ENCODE assay signal across 17 cellular contexts in genomic region chr12:6463858-6464257, GRCh38. TPM values are rescaled to one million over a fixed set of nuclear protein-coding genes. Genes with fewer than 3 reads are reported as not detected.
DNase-seq lines count a peak whose midpoint lies in the region; ATAC-seq and TF ChIP-seq lines count a peak whose summit lies in the region.
"Had no signal": no experiment of that assay in that cellular context is flagged by ENCODE, and none has a peak within 500 bp of the region (broad histone marks: within the 10 kb centered on the region; RNA-seq: fewer than 3 reads in every experiment).

No MANE protein-coding gene starts in this region.

- peak overlapping the region; percentile 76 for H3K4me3 Mint-ChIP-seq in activated CD4-positive, alpha-beta T cell treated with anti-CD3 and anti-CD28 coated beads, Interleukin-2, amount 10 ng/mL, durations not matched to agents 7 days and 5 days
- H3K4me3 Mint-ChIP-seq in T-helper 17 cell (peak overlapping the region; percentile 93), immature natural killer cell (peak overlapping the region; percentile 68 to 87 (median 80))
- H3K4me3 Mint-ChIP-seq: HFFc6 had no signal

- no peak for TF ChIP-seq POLR2A in adrenal gland (IDR thresholded peaks at IDR 0.05)

- H3K36me3 Mint-ChIP-seq in activated CD4-positive, alpha-beta T cell treated with anti-CD3 and anti-CD28 coated beads, Interleukin-2, amount 10 ng/mL, durations not matched to agents 7 days and 5 days (ENCODE audit: low read depth), result peaks cover 92% of the 10 kb centered on the region
- H3K36me3 Mint-ChIP-seq in T-helper 17 cell (ENCODE audit: low read depth) (peaks cover 13% of the 10 kb centered on the region), immature natural killer cell (peaks cover 30 to 51% (median 46%) of the 10 kb centered on the region in 3 donors)

- H3K9me3 ChIP-seq in T-helper 17 cell (ENCODE audit: control insufficient read depth, low read length, poor library complexity, severe bottlenecking) (no peaks in the 10 kb centered on the region), SJCRH30 (replicated peaks) (no peaks in the 10 kb centered on the region), adrenal gland (replicated peaks in 1 of 3) (no peaks in the 10 kb centered on the region)

- H3K36me3 ChIP-seq in SJCRH30 (peaks cover 52% of the 10 kb centered on the region), adrenal gland (replicated peaks in 1 of 2) (peaks cover 0 to 73% of the 10 kb centered on the region in 2 donors)

- H3K27me3 Mint-ChIP-seq in activated CD4-positive, alpha-beta T cell treated with anti-CD3 and anti-CD28 coated beads, Interleukin-2, amount 10 ng/mL, durations not matched to agents 7 days and 5 days, result no peaks in the 10 kb centered on the region
- no peaks in the 10 kb centered on the region for H3K27me3 Mint-ChIP-seq in T-helper 17 cell
- H3K27me3 Mint-ChIP-seq in immature natural killer cell (ENCODE audit: low read depth in 3 of 3), result peaks cover 6 to 9% (median 8%) of the 10 kb centered on the region in 3 donors

- H3K4me3 ChIP-seq in SJCRH30 (no peak overlapping the region), adrenal gland (no peak overlapping the region)

- CTCF ChIA-PET in activated CD4-positive, alpha-beta T cell treated with anti-CD3 and anti-CD28 coated beads, Interleukin-2, amount 10 ng/mL, durations not matched to agents 7 days and 5 days (lab: Charles Lee), result interaction anchor here (1.0 to 2.9 kb wide), 5 partner anchors 11 to 408 kb away, joined by 3 to 15 read pairs (median 4); partner anchors contain the start of gene TAPBPL

- peaks cover 92% of the 10 kb centered on the region for H3K4me1 Mint-ChIP-seq in activated CD4-positive, alpha-beta T cell treated with anti-CD3 and anti-CD28 coated beads, Interleukin-2, amount 10 ng/mL, durations not matched to agents 7 days and 5 days
- peaks cover 79% of the 10 kb centered on the region for H3K4me1 Mint-ChIP-seq in T-helper 17 cell
- peaks cover 68 to 90% of the 10 kb centered on the region in 2 donors for H3K4me1 Mint-ChIP-seq in immature natural killer cell

- H3K4me1 ChIP-seq in SJCRH30, result no peaks in the 10 kb centered on the region
- peaks cover 7 to 10% of the 10 kb centered on the region in 2 donors for H3K4me1 ChIP-seq in adrenal gland (replicated peaks in 1 of 2)

- peak overlapping the region; percentile 96 for H3K27ac Mint-ChIP-seq in activated CD4-positive, alpha-beta T cell treated with anti-CD3 and anti-CD28 coated beads, Interleukin-2, amount 10 ng/mL, durations not matched to agents 7 days and 5 days
- H3K27ac Mint-ChIP-seq in T-helper 17 cell (peak overlapping the region; percentile 99), immature natural killer cell (peak overlapping the region; percentile 97 to 100 (median 99))
- H3K27ac Mint-ChIP-seq: HFFc6 had no signal

- intact Hi-C loops in adrenal gland (cut with DNase I), result loop anchor here (5.0 to 10.0 kb wide), 3 partner anchors 37 to 139 kb away; no protein-coding TSS in a partner anchor

- no peak for DNase-seq in activated CD4-positive, alpha-beta T cell treated with anti-CD3 and anti-CD28 coated beads, Interleukin-2, amount 10 ng/mL, durations not matched to agents 7 days and 5 days
- DNase-seq in activated CD4-positive, alpha-beta T cell treated with anti-CD3 and anti-CD28 coated beads, Interleukin-2, amount 50 U/mL, for 1 hour, result no peak
- DNase-seq in T-helper 17 cell, result no peak
- DNase-seq in immature natural killer cell, result no peak
- DNase-seq in substantia nigra (lab: John Stamatoyannopoulos, UW), result no peak
- DNase-seq in SJCRH30, result no peak
- DNase-seq in adrenal gland, result no peak
- DNase-seq: HFFc6, MM.1S, NCI-H2107, NCI-H82 had no signal

- H3K27ac ChIP-seq in substantia nigra (ENCODE audit: low read depth, low read length, poor library complexity, severe bottlenecking), result peak overlapping the region; percentile 16
- no peak overlapping the region for H3K27ac ChIP-seq in SJCRH30
- H3K27ac ChIP-seq in adrenal gland, result no peak overlapping the region

- TF ChIP-seq CTCF in adrenal gland (IDR thresholded peaks at IDR 0.05), result no peak

- POLR2A ChIA-PET in activated CD4-positive, alpha-beta T cell treated with anti-CD3 and anti-CD28 coated beads, Interleukin-2, amount 10 ng/mL, durations not matched to agents 7 days and 5 days (lab: Charles Lee), result interaction anchor here (0.6 to 1.0 kb wide), 3 partner anchors 13 to 70 kb away, joined by 3 read pairs; no protein-coding TSS in a partner anchor

- H3K9me3 Mint-ChIP-seq in activated CD4-positive, alpha-beta T cell treated with anti-CD3 and anti-CD28 coated beads, Interleukin-2, amount 10 ng/mL, durations not matched to agents 7 days and 5 days, result no peaks in the 10 kb centered on the region
- H3K9me3 Mint-ChIP-seq in immature natural killer cell, result no peaks in the 10 kb centered on the region
- H3K9me3 Mint-ChIP-seq: HFFc6 had no signal

- no peak for ATAC-seq in T-helper 17 cell
- no peak for ATAC-seq in HG02981 (IDR thresholded peaks at IDR 0.05; ENCODE audit: unreplicated experiment)
- ATAC-seq: Right ventricle myocardium inferior had no signal

- WGBS in adrenal gland, 4 donors, result 81 to 91% (median 88%) methylated on average over 6 of the region's 6 CpGs

- H3K27me3 ChIP-seq in SJCRH30 (no peaks in the 10 kb centered on the region), adrenal gland (no peaks in the 10 kb centered on the region)

RNA-seq across cellular contexts. Expression of gene VAMP1, which starts 6.6 kb away (rescaled TPM):
- total RNA-seq in activated CD4-positive, alpha-beta T cell treated with anti-CD3 and anti-CD28 coated beads, Interleukin-2, amount 10 ng/mL, durations not matched to agents 7 days and 5 days, result 10 to 100 TPM; 61.4 to 73.4 TPM
- total RNA-seq in T-helper 17 cell, result 10 to 100 TPM; 33.1 to 38.5 TPM
- polyA plus RNA-seq in immature natural killer cell, result 1 to 10 TPM; 7.8 to 9.7 (median 8.4) TPM
- total RNA-seq in SJCRH30 (2014; rRNA removed; shearing (Covaris generic)), result 7.3 and 8.0 TPM in 2 replicates
- total RNA-seq in adrenal gland, result 10 to 100 TPM in 3 of 8 donors, 1 to 10 TPM in 5; 5.1 to 16.8 (median 9.1) TPM
- polyA plus RNA-seq in adrenal gland, result 10 to 100 TPM in 1 of 3 donors, 1 to 10 TPM in 2; 7.3 to 26.7 (median 9.6) TPM

RNA-seq across cellular contexts. Expression of gene TAPBPL, which starts 12.0 kb away (rescaled TPM):
- 10 to 100 TPM; 45.8 to 47.9 TPM for total RNA-seq in activated CD4-positive, alpha-beta T cell treated with anti-CD3 and anti-CD28 coated beads, Interleukin-2, amount 10 ng/mL, durations not matched to agents 7 days and 5 days
- total RNA-seq in T-helper 17 cell, result 10 to 100 TPM; 19.6 to 23.1 TPM
- polyA plus RNA-seq in immature natural killer cell, result 100 to 1,000 TPM; 205 to 276 (median 259) TPM
- 2.2 and 4.9 TPM in 2 replicates for total RNA-seq in SJCRH30 (2014; rRNA removed; shearing (Covaris generic))
- 10 to 100 TPM; 19.4 to 42.4 (median 35.7) TPM for total RNA-seq in adrenal gland
- polyA plus RNA-seq in adrenal gland, result 10 to 100 TPM; 13.8 to 41.6 (median 26.5) TPM

RNA-seq across cellular contexts. Expression of gene CD27, which starts 19.1 kb away (rescaled TPM):
- 100 to 1,000 TPM; 115 to 134 TPM for total RNA-seq in activated CD4-positive, alpha-beta T cell treated with anti-CD3 and anti-CD28 coated beads, Interleukin-2, amount 10 ng/mL, durations not matched to agents 7 days and 5 days
- total RNA-seq in T-helper 17 cell, result 10 to 100 TPM; 66.7 to 76.1 TPM
- 10 to 100 TPM; 17.0 to 28.5 (median 25.4) TPM for polyA plus RNA-seq in immature natural killer cell
- 0.12 and 0.15 TPM in 2 replicates for total RNA-seq in SJCRH30 (2014; rRNA removed; shearing (Covaris generic))
- 1 to 10 TPM in 2 of 8 donors, under 1 TPM in 5, not detected in 1; 0.18 to 8.9 (median 0.55) TPM for total RNA-seq in adrenal gland
- 1 to 10 TPM in 2 of 3 donors, under 1 TPM in 1; 0.77 to 2.1 (median 1.1) TPM for polyA plus RNA-seq in adrenal gland
- total RNA-seq: A673, bronchial epithelial cell, renal cortical epithelial cell, Right ventricle myocardium inferior had no signal
- polyA plus RNA-seq: keratinocyte had no signal

RNA-seq across cellular contexts. Expression of gene MRPL51, which starts 29.2 kb away (rescaled TPM):
- total RNA-seq in activated CD4-positive, alpha-beta T cell treated with anti-CD3 and anti-CD28 coated beads, Interleukin-2, amount 10 ng/mL, durations not matched to agents 7 days and 5 days, result 100 to 1,000 TPM; 212 to 241 TPM
- total RNA-seq in T-helper 17 cell (10 to 100 TPM; 36.6 to 42.2 TPM), adrenal gland (100 to 1,000 TPM in 5 of 8 donors, 10 to 100 TPM in 3; 64.7 to 221 (median 145) TPM)
- polyA plus RNA-seq in immature natural killer cell (100 to 1,000 TPM; 240 to 280 (median 248) TPM), adrenal gland (100 to 1,000 TPM in 1 of 3 donors, 10 to 100 TPM in 2; 67.2 to 161 (median 83.3) TPM)
- total RNA-seq in SJCRH30 (2014; rRNA removed; shearing (Covaris generic)), result 200 and 208 TPM in 2 replicates

RNA-seq across cellular contexts. Expression of gene NCAPD2, which starts 30.0 kb away (rescaled TPM):
- 100 to 1,000 TPM; 191 to 202 TPM for total RNA-seq in activated CD4-positive, alpha-beta T cell treated with anti-CD3 and anti-CD28 coated beads, Interleukin-2, amount 10 ng/mL, durations not matched to agents 7 days and 5 days
- 10 to 100 TPM; 16.9 to 24.3 TPM for total RNA-seq in T-helper 17 cell
- 10 to 100 TPM; 23.3 to 50.5 (median 24.0) TPM for polyA plus RNA-seq in immature natural killer cell
- total RNA-seq in SJCRH30 (2014; rRNA removed; shearing (Covaris generic)), result 215 and 218 TPM in 2 replicates
- total RNA-seq in adrenal gland, result 10 to 100 TPM; 11.5 to 33.9 (median 23.7) TPM
- polyA plus RNA-seq in adrenal gland, result 10 to 100 TPM in 1 of 3 donors, 1 to 10 TPM in 2; 6.6 to 10.1 (median 10.0) TPM

Comparison
In these comparisons a context has a peak if more than half of its experiments do, and no peak if none do; other contexts are left out.
1. RNA of gene CD27, which starts 19.1 kb away (total RNA-seq): 115 to 134 TPM in activated CD4-positive, alpha-beta T cell treated with anti-CD3 and anti-CD28 coated beads, Interleukin-2, amount 10 ng/mL, durations not matched to agents 7 days and 5 days and 66.7 to 76.1 TPM in T-helper 17 cell; 0.18 to 8.9 TPM in adrenal gland and 0.12 to 0.15 TPM in SJCRH30; every median in the first group is over 4 times any median in the second.
2. Peak in every context shown above with its lines, with median percentiles within 50 percentile points of each other: H3K27ac Mint-ChIP-seq and H3K4me3 Mint-ChIP-seq.